8 cellular contexts compared by ENCODE assay signal in the genomic region with DNA sequence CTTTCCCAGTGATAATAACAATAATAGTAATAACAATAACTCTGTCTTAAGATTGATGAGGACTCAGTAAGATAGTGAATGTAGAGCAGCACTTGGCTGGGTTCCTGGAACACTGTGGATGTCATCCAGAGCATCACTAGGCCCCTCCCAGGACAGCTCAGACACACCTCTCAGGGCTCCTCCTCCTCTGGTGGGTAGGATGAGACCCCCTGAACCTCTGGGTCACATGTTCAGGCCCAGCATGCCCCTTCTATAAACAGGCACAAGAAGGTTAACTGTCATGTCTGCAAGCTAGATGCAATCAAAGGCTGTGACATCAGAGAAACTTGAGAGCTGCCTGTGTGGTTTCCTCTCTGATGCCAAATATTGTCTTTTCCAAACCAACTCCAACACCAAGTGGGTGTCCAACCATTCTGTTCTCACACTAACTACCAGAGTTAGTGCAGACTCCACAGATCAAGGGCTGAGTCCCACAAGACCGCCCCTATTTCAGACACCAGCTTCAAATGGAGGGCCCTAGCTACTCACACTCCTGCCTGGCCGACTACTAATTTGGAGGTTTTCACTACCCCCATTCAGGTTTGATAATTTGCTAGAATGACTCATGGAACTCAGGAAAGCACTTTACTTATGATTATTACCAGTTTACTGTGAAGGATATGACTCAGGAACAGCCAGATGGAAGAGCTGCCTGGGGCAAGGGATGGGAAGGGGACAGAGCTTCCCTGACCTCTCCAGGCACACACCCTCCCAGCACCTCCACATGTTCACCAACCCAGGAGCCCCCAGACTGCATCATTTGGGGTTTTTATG. TPM values are rescaled to one million over a fixed set of nuclear protein-coding genes. Genes with fewer than 3 reads are reported as not detected.
A peak's percentile ranks its signal among the peaks of the same experiment; 100 is the strongest.
DNase-seq lines count a peak whose midpoint lies in the region; ATAC-seq and TF ChIP-seq lines count a peak whose summit lies in the region.

No MANE protein-coding gene starts in this region.

- H3K4me1 Mint-ChIP-seq in CD4-positive, alpha-beta T cell (ENCODE audit: low read depth): no peaks in the 10 kb centered on the region
- H3K4me1 Mint-ChIP-seq in activated T-helper 2 cell treated with anti-CD3 and anti-CD28 coated beads, Interferon-gamma antibody, Interleukin-2, Interleukin-4, amounts not matched to agents 10 μg/mL and 5 μg/mL and 100 μg/mL, durations not matched to agents 14 hours and 24 hours and 36 hours (ENCODE audit: low read depth): peaks cover 35% of the 10 kb centered on the region

- no peaks in the 10 kb centered on the region for H3K27me3 ChIP-seq in CD4-positive, alpha-beta T cell (ENCODE audit: control insufficient read depth, insufficient read depth, low read length)
- no peaks in the 10 kb centered on the region for H3K27me3 ChIP-seq in upper lobe of right lung

- CTCF ChIA-PET in CD4-positive, alpha-beta T cell (lab: Charles Lee): interaction anchor here (1.3 kb wide), 1 partner anchor 52 kb away, joined by 3 read pairs; no protein-coding TSS in a partner anchor

- H3K4me1 ChIP-seq in upper lobe of right lung: no peaks in the 10 kb centered on the region

- intact Hi-C loops in CD4-positive, alpha-beta T cell (cut with DNase I, micrococcal nuclease): no loop called here
- intact Hi-C loops in activated T-helper 2 cell treated with anti-CD3 and anti-CD28 coated beads, Interferon-gamma antibody, Interleukin-2, Interleukin-4, amounts not matched to agents 10 μg/mL and 5 μg/mL and 100 μg/mL, durations not matched to agents 14 hours and 24 hours and 36 hours (cut with micrococcal nuclease): loop anchor here (1.0 to 2.0 kb wide), 6 partner anchors 35 to 124 kb away; a partner anchor contains a TSS
- intact Hi-C loops in upper lobe of right lung (cut with DNase I): no loop called here

- TF ChIP-seq CTCF in CD4-positive, alpha-beta T cell (IDR thresholded peaks at IDR 0.05): no peak
- TF ChIP-seq CTCF in upper lobe of right lung (IDR thresholded peaks at IDR 0.05): no peak

- peak; percentile 29 for ATAC-seq in CD4-positive, alpha-beta T cell (ENCODE audit: poor library complexity)
- ATAC-seq in HG03378 (IDR thresholded peaks at IDR 0.05; ENCODE audit: unreplicated experiment): peak; percentile 60
- no peak for ATAC-seq in upper lobe of right lung

- H3K27ac Mint-ChIP-seq in CD4-positive, alpha-beta T cell: no peak overlapping the region
- H3K27ac Mint-ChIP-seq in activated T-helper 2 cell treated with anti-CD3 and anti-CD28 coated beads, Interferon-gamma antibody, Interleukin-2, Interleukin-4, amounts not matched to agents 10 μg/mL and 5 μg/mL and 100 μg/mL, durations not matched to agents 14 hours and 24 hours and 36 hours: peak overlapping the region; percentile 90

- no peaks in the 10 kb centered on the region for H3K36me3 Mint-ChIP-seq in CD4-positive, alpha-beta T cell (ENCODE audit: low read depth)
- no peaks in the 10 kb centered on the region for H3K36me3 Mint-ChIP-seq in activated T-helper 2 cell treated with anti-CD3 and anti-CD28 coated beads, Interferon-gamma antibody, Interleukin-2, Interleukin-4, amounts not matched to agents 10 μg/mL and 5 μg/mL and 100 μg/mL, durations not matched to agents 14 hours and 24 hours and 36 hours (ENCODE audit: low read depth)

- H3K27ac ChIP-seq in CD4-positive, alpha-beta T cell (ENCODE audit: low read depth, low read length): no peak overlapping the region
- H3K27ac ChIP-seq in upper lobe of right lung: no peak overlapping the region

- no peak overlapping the region for H3K4me3 ChIP-seq in upper lobe of right lung

- H3K9me3 ChIP-seq in CD4-positive, alpha-beta T cell (ENCODE audit: control insufficient read depth, low read length): no peaks in the 10 kb centered on the region
- H3K9me3 ChIP-seq in upper lobe of right lung: no peaks in the 10 kb centered on the region

- H3K27me3 Mint-ChIP-seq in CD4-positive, alpha-beta T cell: no peaks in the 10 kb centered on the region
- H3K27me3 Mint-ChIP-seq in activated T-helper 2 cell treated with anti-CD3 and anti-CD28 coated beads, Interferon-gamma antibody, Interleukin-2, Interleukin-4, amounts not matched to agents 10 μg/mL and 5 μg/mL and 100 μg/mL, durations not matched to agents 14 hours and 24 hours and 36 hours (ENCODE audit: low read depth): no peaks in the 10 kb centered on the region

- POLR2A ChIA-PET in CD4-positive, alpha-beta T cell (lab: Charles Lee): no interaction called here

- DNase-seq in CD4-positive, alpha-beta T cell: peak in 1 of 10 experiments; percentile 7
- DNase-seq in activated T-helper 2 cell treated with anti-CD3 and anti-CD28 coated beads, Interferon-gamma antibody, Interleukin-2, Interleukin-4, amounts not matched to agents 10 μg/mL and 5 μg/mL and 100 μg/mL, durations not matched to agents 14 hours and 24 hours and 36 hours (ENCODE audit: low spot score): peak; percentile 21
- DNase-seq in kidney glomerular epithelial cell (lab: John Stamatoyannopoulos, UW): peak; percentile 85
- DNase-seq in upper lobe of right lung: no peak
- DNase-seq in NCI-H1436 treated with DMSO at 0.1 percent for 48 hours (lab: John Stamatoyannopoulos, UW): no peak
- DNase-seq in cerebellum (ENCODE audit: low spot score): no peak
- no peak for DNase-seq in GM19238 (ENCODE audit: insufficient read length, low spot score)

- no peak overlapping the region for H3K4me3 Mint-ChIP-seq in CD4-positive, alpha-beta T cell
- peak overlapping the region; percentile 41 for H3K4me3 Mint-ChIP-seq in activated T-helper 2 cell treated with anti-CD3 and anti-CD28 coated beads, Interferon-gamma antibody, Interleukin-2, Interleukin-4, amounts not matched to agents 10 μg/mL and 5 μg/mL and 100 μg/mL, durations not matched to agents 14 hours and 24 hours and 36 hours (ENCODE audit: low read depth)

- H3K36me3 ChIP-seq in upper lobe of right lung: no peaks in the 10 kb centered on the region

- H3K9me3 Mint-ChIP-seq in CD4-positive, alpha-beta T cell: no peaks in the 10 kb centered on the region
- H3K9me3 Mint-ChIP-seq in activated T-helper 2 cell treated with anti-CD3 and anti-CD28 coated beads, Interferon-gamma antibody, Interleukin-2, Interleukin-4, amounts not matched to agents 10 μg/mL and 5 μg/mL and 100 μg/mL, durations not matched to agents 14 hours and 24 hours and 36 hours: no peaks in the 10 kb centered on the region

RNA-seq across cellular contexts. Expression of a gene that starts 46.4 kb away (rescaled TPM):
- 100 to 1,000 TPM; 190 to 192 TPM for total RNA-seq in CD4-positive, alpha-beta T cell
- total RNA-seq in activated T-helper 2 cell treated with anti-CD3 and anti-CD28 coated beads, Interferon-gamma antibody, Interleukin-2, Interleukin-4, amounts not matched to agents 10 μg/mL and 5 μg/mL and 100 μg/mL, durations not matched to agents 14 hours and 24 hours and 36 hours: 548 and 571 TPM in 2 replicates
- total RNA-seq in upper lobe of right lung (158 TPM), cerebellum (290 TPM)

Comparison
In these comparisons a context has a peak if more than half of its experiments do, and no peak if none do; other contexts are left out.
1. DNase-seq: peak in activated T-helper 2 cell treated with anti-CD3 and anti-CD28 coated beads, Interferon-gamma antibody, Interleukin-2, Interleukin-4, amounts not matched to agents 10 μg/mL and 5 μg/mL and 100 μg/mL, durations not matched to agents 14 hours and 24 hours and 36 hours (single experiment) and kidney glomerular epithelial cell (single experiment); none in upper lobe of right lung (single experiment), NCI-H1436 treated with DMSO at 0.1 percent for 48 hours (single experiment), cerebellum (single experiment) and GM19238 (single experiment).